In the genomic region with DNA sequence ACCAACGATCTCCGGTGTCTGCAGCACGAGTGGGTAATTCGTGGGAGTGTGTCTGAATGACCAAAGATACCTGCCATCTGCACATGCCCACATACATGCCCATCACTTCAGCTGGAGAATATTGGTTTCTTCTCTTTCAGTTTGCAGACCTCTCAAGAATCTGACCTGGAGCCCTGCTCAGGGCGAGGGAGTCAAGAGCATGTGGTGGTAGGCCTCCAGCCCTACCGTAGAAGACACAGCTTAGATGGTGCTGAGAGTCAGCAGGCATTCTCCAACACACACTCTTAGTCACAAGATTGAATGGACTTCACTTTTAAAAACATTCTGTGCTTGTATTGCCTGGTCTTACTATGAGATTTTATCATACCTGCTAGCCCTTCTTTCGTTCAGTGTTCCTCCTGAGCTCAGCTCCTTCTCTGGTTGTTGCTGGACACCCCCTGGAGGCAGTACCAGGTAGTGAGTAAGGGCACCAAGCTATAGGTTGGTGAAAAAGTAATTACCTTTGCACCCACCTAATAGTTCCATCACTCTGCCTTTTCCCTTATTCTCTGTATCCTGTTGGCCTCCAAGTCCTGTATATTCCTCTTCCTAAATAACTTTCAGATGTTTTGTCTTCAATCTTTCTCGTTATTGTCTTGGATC, we compare ENCODE assay signal across 8 cellular contexts.
A peak's percentile ranks its signal among the peaks of the same experiment; 100 is the strongest.
DNase-seq lines count a peak whose midpoint lies in the region; ATAC-seq and TF ChIP-seq lines count a peak whose summit lies in the region.

No MANE protein-coding gene starts in this region.

- no peaks in the 10 kb centered on the region for H3K27me3 Mint-ChIP-seq in activated CD8-positive, alpha-beta memory T cell treated with anti-CD3 and anti-CD28 coated beads, Interleukin-2, amount 10 ng/mL, durations not matched to agents 7 days and 5 days

- no peaks in the 10 kb centered on the region for H3K27me3 ChIP-seq in lower lobe of right lung (ENCODE audit: low read depth)

- no peaks in the 10 kb centered on the region for H3K9me3 Mint-ChIP-seq in activated CD8-positive, alpha-beta memory T cell treated with anti-CD3 and anti-CD28 coated beads, Interleukin-2, amount 10 ng/mL, durations not matched to agents 7 days and 5 days (ENCODE audit: low read depth)

- intact Hi-C loops in lower lobe of right lung (cut with DNase I), result no loop called here

- ATAC-seq in lower lobe of right lung, result peak; percentile 62 to 65
- no peak for ATAC-seq in activated CD8-positive, alpha-beta memory T cell treated with anti-CD3 and anti-CD28 coated beads, Interleukin-2, amount 10 ng/mL, durations not matched to agents 7 days and 5 days

- H3K4me1 ChIP-seq in lower lobe of right lung, result no peaks in the 10 kb centered on the region

- POLR2A ChIA-PET in HEK293T (lab: Yijun Ruan, JAX), result no interaction called here

- H3K9me3 ChIP-seq in lower lobe of right lung, result no peaks in the 10 kb centered on the region

- in situ Hi-C loops in astrocyte of the cerebellum (cut with HindIII; ENCODE audit: low sequenced_read_pairs), result no loop called here

- H3K4me1 Mint-ChIP-seq in activated CD8-positive, alpha-beta memory T cell treated with anti-CD3 and anti-CD28 coated beads, Interleukin-2, amount 10 ng/mL, durations not matched to agents 7 days and 5 days, result no peaks in the 10 kb centered on the region

- H3K27ac Mint-ChIP-seq in activated CD8-positive, alpha-beta memory T cell treated with anti-CD3 and anti-CD28 coated beads, Interleukin-2, amount 10 ng/mL, durations not matched to agents 7 days and 5 days, result no peak overlapping the region

- DNase-seq in DMS53 (lab: John Stamatoyannopoulos, UW) (peak; percentile 53), HEK293T (ENCODE audit: extremely low spot score) (peak; percentile 50), astrocyte of the cerebellum (ENCODE audit: low read depth) (no peak), lower lobe of right lung (no peak), activated gamma-delta T cell (lab: John Stamatoyannopoulos, UW) (no peak), COLO829 (ENCODE audit: low spot score) (no peak), GF-D8 (lab: John Stamatoyannopoulos, UW) (no peak)
- no peak for DNase-seq in activated CD8-positive, alpha-beta memory T cell treated with anti-CD3 and anti-CD28 coated beads, Interleukin-2, amount 10 ng/mL, durations not matched to agents 7 days and 5 days

- H3K27ac ChIP-seq in lower lobe of right lung, result no peak overlapping the region

- no peak overlapping the region for H3K4me3 ChIP-seq in astrocyte of the cerebellum (ENCODE audit: low read depth, low read length)
- no peak overlapping the region for H3K4me3 ChIP-seq in lower lobe of right lung

- H3K36me3 ChIP-seq in lower lobe of right lung, result no peaks in the 10 kb centered on the region

- CTCF ChIA-PET in HEK293T (lab: Yijun Ruan, JAX), result interaction anchor here (0.9 to 1.9 kb wide), 2 partner anchors 228 to 435 kb away, joined by 3 to 6 read pairs; no protein-coding TSS in a partner anchor
- CTCF ChIA-PET in activated CD8-positive, alpha-beta memory T cell treated with anti-CD3 and anti-CD28 coated beads, Interleukin-2, amount 10 ng/mL, durations not matched to agents 7 days and 5 days (lab: Charles Lee), result interaction anchor here (1.1 kb wide), 1 partner anchor 435 kb away, joined by 4 read pairs; no protein-coding TSS in a partner anchor

- TF ChIP-seq CTCF in astrocyte of the cerebellum (IDR thresholded peaks at IDR 0.05; ENCODE audit: low read depth, low read length, missing control alignments) (peak; percentile 47), lower lobe of right lung (IDR thresholded peaks at IDR 0.05) (peak; percentile 43)

- H3K4me3 Mint-ChIP-seq in activated CD8-positive, alpha-beta memory T cell treated with anti-CD3 and anti-CD28 coated beads, Interleukin-2, amount 10 ng/mL, durations not matched to agents 7 days and 5 days, result no peak overlapping the region

- H3K36me3 Mint-ChIP-seq in activated CD8-positive, alpha-beta memory T cell treated with anti-CD3 and anti-CD28 coated beads, Interleukin-2, amount 10 ng/mL, durations not matched to agents 7 days and 5 days, result no peaks in the 10 kb centered on the region

TF ChIP-seq in HEK293T, 16 proteins besides CTCF, POLR2A, EP300 and RAD21:
- no peak for TF ChIP-seq ZNF384 (IDR thresholded peaks at IDR 0.05)
- no peak for TF ChIP-seq SP1 (IDR thresholded peaks at IDR 0.05)
- no peak for TF ChIP-seq HDGF (IDR thresholded peaks at IDR 0.05; ENCODE audit: borderline replicate concordance)
- no peak for TF ChIP-seq FOXM1 (IDR thresholded peaks at IDR 0.05; ENCODE audit: borderline replicate concordance)
- TF ChIP-seq CTBP1 (IDR thresholded peaks at IDR 0.05; ENCODE audit: borderline replicate concordance), result no peak
- TF ChIP-seq ARNT (IDR thresholded peaks at IDR 0.05), result no peak

Comparison
In these comparisons a context has a peak if more than half of its experiments do, and no peak if none do; other contexts are left out.
1. DNase-seq: peak in DMS53 (single experiment) and HEK293T (single experiment); none in astrocyte of the cerebellum (single experiment), lower lobe of right lung (single experiment), activated gamma-delta T cell (single experiment), activated CD8-positive, alpha-beta memory T cell treated with anti-CD3 and anti-CD28 coated beads, Interleukin-2, amount 10 ng/mL, durations not matched to agents 7 days and 5 days (single experiment), COLO829 (single experiment) and GF-D8 (single experiment).